In the genomic region with DNA sequence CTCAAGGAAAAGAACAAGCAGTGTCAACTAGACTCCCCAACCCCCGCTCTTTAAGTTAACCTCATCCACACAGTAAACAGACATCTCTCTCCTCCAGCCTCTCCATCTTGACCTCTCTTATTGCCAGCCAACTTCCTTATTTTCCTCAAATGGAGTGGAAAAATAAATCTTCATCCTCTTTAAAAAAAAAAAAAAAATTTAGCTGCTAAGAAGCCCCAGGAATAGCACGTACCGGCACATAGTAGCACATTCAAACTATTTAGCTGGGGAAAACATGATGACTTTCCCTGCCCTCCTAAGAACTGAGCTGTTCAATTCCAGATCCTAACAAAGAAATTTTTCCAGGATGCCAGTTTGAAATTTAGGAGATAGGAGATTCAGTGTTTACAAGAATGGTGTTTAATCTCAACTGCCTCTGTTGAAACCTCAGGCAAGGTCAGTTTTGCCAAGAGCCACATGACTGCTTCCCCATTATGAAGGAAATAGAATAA, we compare ENCODE assay signal across 9 cellular contexts.
DNase-seq lines count a peak whose midpoint lies in the region; ATAC-seq and TF ChIP-seq lines count a peak whose summit lies in the region.
"Had no signal": no experiment of that assay in that cellular context is flagged by ENCODE, and none has a peak within 500 bp of the region (broad histone marks: within the 10 kb centered on the region; RNA-seq: fewer than 3 reads in every experiment).

No MANE protein-coding gene starts in this region.

- TF ChIP-seq CTCF in IMR-90 (conservative IDR thresholded peaks at IDR 0.05; ENCODE audit: low read depth, low read length): no peak
- no peak for TF ChIP-seq CTCF in adrenal gland (IDR thresholded peaks at IDR 0.05)

- POLR2A ChIA-PET in IMR-90 (lab: Charles Lee; ENCODE audit: unreplicated experiment): no interaction called here

- no CpG with 5 or more reads among the region's 3 CpGs for WGBS in IMR-90 (ENCODE audit: extremely low coverage in 2 of 2, insufficient read length in 1 of 2), 2 experiments
- WGBS in adrenal gland, 4 donors: 64 to 77% (median 70%) methylated on average over 3 of the region's 3 CpGs

- H2BK15ac ChIP-seq in IMR-90 (ENCODE audit: low read depth, low read length): peak overlapping the region; percentile 93

- TF ChIP-seq POLR2A in IMR-90 (IDR thresholded peaks at IDR 0.05; ENCODE audit: low read depth, low read length): no peak
- no peak for TF ChIP-seq POLR2A in adrenal gland (IDR thresholded peaks at IDR 0.05)

- no peak overlapping the region for H4K5ac ChIP-seq in IMR-90 (ENCODE audit: low read depth, low read length)

- H4K8ac ChIP-seq in IMR-90 (ENCODE audit: low read depth in 2 of 2, low read length in 2 of 2): peak overlapping the region in 1 of 2 experiments; percentile 89; a peak in 2 of 4 replicates

- H3K9me1 ChIP-seq in IMR-90 (ENCODE audit: insufficient read depth, low read length): peaks cover 2% of the 10 kb centered on the region; the same call in 1 of the 2 replicates

- H3K56ac ChIP-seq in IMR-90 (ENCODE audit: extremely low read depth, insufficient read depth, low read length): no peak overlapping the region

- peak overlapping the region; percentile 50; the same call in 1 of the 2 replicates for H3K18ac ChIP-seq in IMR-90 (ENCODE audit: low read depth, low read length)

- peak overlapping the region; percentile 88; the same call in 1 of the 2 replicates for H3K4ac ChIP-seq in IMR-90 (ENCODE audit: low read depth, low read length)

- H3K27me3 ChIP-seq in IMR-90 (ENCODE audit: control insufficient read depth, insufficient read depth, low read length): no peaks in the 10 kb centered on the region
- H3K27me3 ChIP-seq in adrenal gland: no peaks in the 10 kb centered on the region
- no peaks in the 10 kb centered on the region for H3K27me3 ChIP-seq in stomach smooth muscle (ENCODE audit: control insufficient read depth in 1 of 2, insufficient read depth in 2 of 2, low read length in 2 of 2)

- H4K91ac ChIP-seq in IMR-90 (ENCODE audit: insufficient read depth, low read depth, low read length): 0 out of 2 replicates have a peak overlapping the region, but pooled peaks have one; percentile 61

- no peak overlapping the region for H2BK5ac ChIP-seq in IMR-90 (ENCODE audit: low read depth, low read length, poor library complexity, severe bottlenecking)

- H2AFZ ChIP-seq in IMR-90 (replicated peaks; ENCODE audit: low read length, poor library complexity): no peak overlapping the region

- H3K23ac ChIP-seq in IMR-90 (ENCODE audit: low read depth, low read length): peak overlapping the region; percentile 62; the same call in 1 of the 2 replicates

- H3K9ac ChIP-seq in IMR-90 (ENCODE audit: low read depth, low read length): no peak overlapping the region
- H3K9ac ChIP-seq in stomach smooth muscle (ENCODE audit: low read length in 2 of 2): peak overlapping the region in 1 of 2 donors; percentile 47

- CTCF ChIA-PET in IMR-90 (lab: Yijun Ruan, JAX): interaction anchor here (0.6 to 0.7 kb wide), 2 partner anchors 15 to 71 kb away, joined by 3 read pairs; no protein-coding TSS in a partner anchor

- peak overlapping the region; percentile 65 for H2BK20ac ChIP-seq in IMR-90 (ENCODE audit: low read depth, low read length)

- H3K27ac ChIP-seq in IMR-90 (ENCODE audit: insufficient read depth, low read length): no peak overlapping the region
- peak overlapping the region in 3 of 5 donors; percentile 54 to 61 (median 56) for H3K27ac ChIP-seq in adrenal gland
- peak overlapping the region; percentile 8 for H3K27ac ChIP-seq in stomach smooth muscle (ENCODE audit: low read length)

- no peak overlapping the region for H3K4me3 ChIP-seq in IMR-90 (ENCODE audit: insufficient read depth, low read depth, low read length)
- no peak overlapping the region for H3K4me3 ChIP-seq in adrenal gland
- H3K4me3 ChIP-seq in stomach smooth muscle (ENCODE audit: low read length in 2 of 2): peak overlapping the region in 1 of 2 donors; percentile 36

- no peak for ATAC-seq in IMR-90 (ENCODE audit: low read depth)
- peak; percentile 50 for ATAC-seq in left lobe of liver
- ATAC-seq in HG03520 (IDR thresholded peaks at IDR 0.05; ENCODE audit: unreplicated experiment): no peak
- no peak for ATAC-seq in HG03521 (IDR thresholded peaks at IDR 0.05; ENCODE audit: unreplicated experiment)

- H3K9me3 ChIP-seq in IMR-90 (ENCODE audit: control insufficient read depth, insufficient read depth, low read length) (no peaks in the 10 kb centered on the region), adrenal gland (replicated peaks in 1 of 3) (no peaks in the 10 kb centered on the region), stomach smooth muscle (ENCODE audit: control insufficient read depth in 2 of 2, low read length in 2 of 2) (no peaks in the 10 kb centered on the region)

- no peak overlapping the region for H3K4me2 ChIP-seq in IMR-90 (ENCODE audit: low read depth, low read length)

- BruUV-seq in IMR-90 (replicated peaks; lab: Mats Ljungman, UMichigan): no TSS peak

- no peaks in the 10 kb centered on the region for H4K20me1 ChIP-seq in IMR-90 (ENCODE audit: insufficient read depth, low read length)

- no peak for TF ChIP-seq RAD21 in IMR-90 (IDR thresholded peaks at IDR 0.05; ENCODE audit: low read length)

- peaks cover 12% of the 10 kb centered on the region for H3K4me1 ChIP-seq in IMR-90 (ENCODE audit: control insufficient read depth, insufficient read depth, low read length)
- H3K4me1 ChIP-seq in adrenal gland (replicated peaks in 1 of 2): peaks cover 3 to 4% of the 10 kb centered on the region in 2 donors
- H3K4me1 ChIP-seq in stomach smooth muscle (ENCODE audit: control insufficient read depth, insufficient read depth, low read length): peaks cover 4% of the 10 kb centered on the region

- in situ Hi-C loops in IMR-90 (cut with MboI; ENCODE audit: low sequenced_read_pairs): no loop called here

- peaks cover 16 to 46% of the 10 kb centered on the region in 2 experiments for H3K79me1 ChIP-seq in IMR-90 (ENCODE audit: low read depth in 1 of 2, low read length in 2 of 2)

- peak overlapping the region; percentile 24; the same call in 1 of the 2 replicates for H2AK5ac ChIP-seq in IMR-90 (ENCODE audit: low read depth, low read length)

- H3K14ac ChIP-seq in IMR-90 (replicated peaks; ENCODE audit: low read depth, low read length): 0 out of 2 replicates have a peak overlapping the region, but pooled peaks have one; percentile 84

- intact Hi-C loops in IMR-90 (cut with micrococcal nuclease): loop anchor here (10.0 kb wide), 1 partner anchor 156 kb away; no protein-coding TSS in a partner anchor
- intact Hi-C loops in adrenal gland (cut with DNase I): no loop called here

- no peak for DNase-seq in IMR-90
- DNase-seq in adrenal gland: no peak
- no peak for DNase-seq in left lobe of liver (ENCODE audit: low spot score)
- DNase-seq in AG20443 (ENCODE audit: low spot score): no peak
- no peak for DNase-seq in GM03348 (ENCODE audit: low spot score)
- DNase-seq: posterior cingulate gyrus had no signal

- H2AK9ac ChIP-seq in IMR-90 (replicated peaks; ENCODE audit: low read depth, low read length, poor library complexity): no peak overlapping the region

- dilution Hi-C loops in IMR-90 (cut with HindIII; ENCODE audit: low sequenced_read_pairs, unreplicated experiment): no loop called here

- H3K36me3 ChIP-seq in IMR-90 (ENCODE audit: control insufficient read depth, insufficient read depth, low read length) (no peaks in the 10 kb centered on the region), adrenal gland (replicated peaks in 1 of 2) (no peaks in the 10 kb centered on the region), stomach smooth muscle (ENCODE audit: control insufficient read depth in 2 of 2, insufficient read depth in 2 of 2, low read length in 2 of 2) (no peaks in the 10 kb centered on the region)

- peak overlapping the region; percentile 85 for H2BK120ac ChIP-seq in IMR-90 (ENCODE audit: low read depth, low read length)

TF ChIP-seq in IMR-90, 13 proteins besides CTCF, POLR2A, EP300 and RAD21:
- no peak for TF ChIP-seq FOS (IDR thresholded peaks at IDR 0.05; ENCODE audit: low read depth, low read length)
- no peak for TF ChIP-seq RFX5 (IDR thresholded peaks at IDR 0.05; ENCODE audit: low read depth, low read length)
- TF ChIP-seq, protein P1, sequence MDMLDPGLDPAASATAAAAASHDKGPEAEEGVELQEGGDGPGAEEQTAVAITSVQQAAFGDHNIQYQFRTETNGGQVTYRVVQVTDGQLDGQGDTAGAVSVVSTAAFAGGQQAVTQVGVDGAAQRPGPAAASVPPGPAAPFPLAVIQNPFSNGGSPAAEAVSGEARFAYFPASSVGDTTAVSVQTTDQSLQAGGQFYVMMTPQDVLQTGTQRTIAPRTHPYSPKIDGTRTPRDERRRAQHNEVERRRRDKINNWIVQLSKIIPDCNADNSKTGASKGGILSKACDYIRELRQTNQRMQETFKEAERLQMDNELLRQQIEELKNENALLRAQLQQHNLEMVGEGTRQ (IDR thresholded peaks at IDR 0.05; ENCODE audit: low read depth, low read length): 0 out of 2 replicates have a peak, but pooled peaks have one; percentile 5
- TF ChIP-seq MAFK (IDR thresholded peaks at IDR 0.05; ENCODE audit: low read depth, low read length): no peak
